ENCODE assay signal across 1 cellular context in the genomic region with DNA sequence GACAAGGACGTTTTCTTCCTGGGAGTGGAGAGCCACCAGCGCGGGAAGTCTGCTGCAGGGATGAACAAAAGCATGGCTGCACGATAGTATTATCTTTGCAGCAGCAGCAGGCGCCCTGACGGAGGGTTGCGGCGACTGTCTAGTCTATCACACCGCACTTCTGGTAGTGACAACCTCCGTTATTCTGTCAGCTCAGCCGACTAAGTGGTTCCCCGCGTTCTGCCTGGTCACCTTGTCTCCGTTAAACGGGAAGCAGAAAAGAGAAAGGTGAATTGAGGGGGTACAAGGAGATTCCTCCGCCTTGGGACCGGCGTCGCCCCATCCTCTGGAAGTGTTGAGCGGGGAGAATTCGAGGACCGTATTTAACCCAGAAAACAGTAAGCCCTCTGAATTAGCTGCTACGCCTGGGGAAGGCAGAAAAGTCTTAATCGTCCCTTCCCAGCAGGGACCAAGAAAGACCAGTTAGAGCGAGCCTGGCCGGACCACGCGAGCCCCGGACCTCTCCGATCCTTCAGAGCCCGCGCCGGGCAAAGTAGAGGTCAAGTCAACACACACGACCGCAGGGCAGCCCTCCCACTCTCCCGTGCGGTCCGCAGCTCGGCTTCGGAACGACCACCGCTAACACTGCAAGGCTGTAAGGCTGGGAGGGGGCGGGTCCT.
TF ChIP-seq lines count a peak whose summit lies in the region.

No MANE protein-coding gene starts in this region.

TF ChIP-seq in H1, 55 proteins besides CTCF, POLR2A, EP300 and RAD21 (continued from another document):
- TF ChIP-seq CTBP2 (IDR thresholded peaks at IDR 0.05; ENCODE audit: borderline replicate concordance, insufficient read depth, insufficient read length, low read length) (peak; percentile 58), KDM4A (IDR thresholded peaks at IDR 0.05; ENCODE audit: low read depth, low read length, severe bottlenecking) (peak; percentile 61), GABPA (IDR thresholded peaks at IDR 0.05; ENCODE audit: borderline replicate concordance, insufficient read depth, low read length) (no peak), HDAC2 (IDR thresholded peaks at IDR 0.05; ENCODE audit: borderline replicate concordance in 1 of 2, low read depth in 2 of 2, low read length in 2 of 2) (peak in 1 of 2 experiments; percentile 57; a peak in 2 of 4 replicates)
TF ChIP-seq in H1: peak in this region for 6.
